Comparison of ENCODE assay signal across 8 cellular contexts in genomic region chr17:27805520-27806146, GRCh38. TPM values are rescaled to one million over a fixed set of nuclear protein-coding genes. Genes with fewer than 3 reads are reported as not detected.
A peak's percentile ranks its signal among the peaks of the same experiment; 100 is the strongest.
DNase-seq lines count a peak whose midpoint lies in the region; TF ChIP-seq lines count a peak whose summit lies in the region.

No MANE protein-coding gene starts in this region.

- TF ChIP-seq CTCF in BE2C (IDR thresholded peaks at IDR 0.05; ENCODE audit: low read depth, low read length) = peak; percentile 70

- H3K9ac ChIP-seq in HUES6 (ENCODE audit: low read length) = no peak overlapping the region

- no peaks in the 10 kb centered on the region for H3K4me1 ChIP-seq in BE2C
- peaks cover 9% of the 10 kb centered on the region for H3K4me1 ChIP-seq in HUES6 (ENCODE audit: control insufficient read depth, insufficient read depth, low read length)
- peaks cover 3% of the 10 kb centered on the region in 2 donors for H3K4me1 ChIP-seq in muscle layer of duodenum (ENCODE audit: control insufficient read depth in 1 of 2, insufficient read depth in 2 of 2, low read length in 2 of 2)

- H3K4me3 ChIP-seq in BE2C (ENCODE audit: low read depth, low read length) (peak overlapping the region; percentile 41), HUES6 (ENCODE audit: low read depth, low read length) (peak overlapping the region; percentile 24), muscle layer of duodenum (ENCODE audit: low read depth in 1 of 2, low read length in 2 of 2) (peak overlapping the region; percentile 52 to 55)

- DNase-seq in BE2C = peak; percentile 61
- DNase-seq in GM19240 (ENCODE audit: insufficient read length, low spot score) = peak; percentile 67
- DNase-seq in NOMO-1 treated with dmso at 0.1 percent for 144 hours (lab: John Stamatoyannopoulos, UW; ENCODE audit: unreplicated experiment) = peak; percentile 57
- DNase-seq in activated CD8-positive, alpha-beta memory T cell treated with anti-CD3 and anti-CD28 coated beads, Interleukin-2, amount 50 U/mL, for 48 hours = peak; percentile 85
- peak; percentile 82 to 91 for DNase-seq in erythroblast (lab: John Stamatoyannopoulos, UW)
- peak; percentile 87 for DNase-seq in stimulated activated CD8-positive, alpha-beta memory T cell treated with anti-CD3 and anti-CD28 coated beads, Interleukin-4, amount 100 ng/mL, for 48 hours

- no peak overlapping the region for H3K27ac ChIP-seq in HUES6 (ENCODE audit: low read depth, low read length)
- H3K27ac ChIP-seq in muscle layer of duodenum (ENCODE audit: low read length) = peak overlapping the region; percentile 39

- H3K27me3 ChIP-seq in BE2C (no peaks in the 10 kb centered on the region), HUES6 (ENCODE audit: control insufficient read depth, insufficient read depth, low read length) (no peaks in the 10 kb centered on the region; the same call in 1 of the 2 replicates), muscle layer of duodenum (ENCODE audit: low read depth, low read length) (no peaks in the 10 kb centered on the region)

- TF ChIP-seq POLR2A in erythroblast (IDR thresholded peaks at IDR 0.05; ENCODE audit: low read length) = no peak

- H3K9me3 ChIP-seq in BE2C = no peaks in the 10 kb centered on the region
- peaks cover 3% of the 10 kb centered on the region; the same call in 1 of the 2 replicates for H3K9me3 ChIP-seq in HUES6 (ENCODE audit: control insufficient read depth, insufficient read depth, low read depth, low read length)
- H3K9me3 ChIP-seq in muscle layer of duodenum (ENCODE audit: control insufficient read depth in 1 of 2, low read length in 2 of 2) = no peaks in the 10 kb centered on the region

- H3K36me3 ChIP-seq in BE2C (no peaks in the 10 kb centered on the region), HUES6 (ENCODE audit: control insufficient read depth, insufficient read depth, low read length) (no peaks in the 10 kb centered on the region), muscle layer of duodenum (ENCODE audit: control insufficient read depth in 1 of 2, insufficient read depth in 2 of 2, low read length in 2 of 2) (no peaks in the 10 kb centered on the region)

RNA-seq across cellular contexts. Expression of gene NOS2, which starts 5.3 kb away (rescaled TPM):
- polyA plus RNA-seq in BE2C (2012; ENCODE audit: insufficient read depth, insufficient read length, low read depth) = 2.0 TPM
